ENCODE assay signal across 24 cellular contexts in the genomic region with DNA sequence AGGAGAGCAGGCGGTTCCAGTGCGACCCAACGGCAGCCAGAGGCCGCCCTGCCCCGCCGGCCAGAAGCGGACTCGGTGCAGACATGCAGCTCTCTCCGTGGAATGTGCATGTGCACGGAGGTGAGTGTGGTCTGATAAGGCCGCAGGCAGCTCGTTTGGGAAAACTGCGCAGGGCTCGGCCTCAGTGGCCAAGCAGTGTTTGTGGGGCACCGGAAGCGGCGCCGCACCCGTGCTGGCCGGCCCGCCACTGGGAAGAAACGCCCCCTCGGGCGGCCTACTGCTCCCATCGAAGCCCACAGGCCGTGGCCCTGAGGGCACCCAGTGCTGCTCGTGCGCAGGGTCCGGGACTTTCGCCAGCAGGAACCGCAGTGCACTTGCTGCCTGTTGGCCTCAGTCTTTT. TPM values are rescaled to one million over a fixed set of nuclear protein-coding genes. Genes with fewer than 3 reads are reported as not detected.
DNase-seq lines count a peak whose midpoint lies in the region; ATAC-seq and TF ChIP-seq lines count a peak whose summit lies in the region.
"Had no signal": no experiment of that assay in that cellular context is flagged by ENCODE, and none has a peak within 500 bp of the region (broad histone marks: within the 10 kb centered on the region; RNA-seq: fewer than 3 reads in every experiment).

No MANE protein-coding gene starts in this region.

- no peak overlapping the region for H2AK5ac ChIP-seq in neuronal stem cell (ENCODE audit: low read depth, low read length)

- no CpG with 5 or more reads among the region's 31 CpGs for WGBS in neuronal stem cell (ENCODE audit: extremely low coverage in 2 of 2, insufficient read length in 2 of 2, insufficient replicate concordance in 1 of 2), 2 donors

- no peak overlapping the region for H3K4me2 ChIP-seq in neuronal stem cell (ENCODE audit: insufficient read depth, low read length, poor library complexity, severe bottlenecking)
- H3K4me2 ChIP-seq: A549; BLaER1 treated with 17β-estradiol and CSF1 and Interleukin-3, amounts not matched to agents 10 nM and 100 nM had no signal

- H3K9me3 ChIP-seq in left ventricle myocardium inferior (replicated peaks) (no peaks in the 10 kb centered on the region), neuronal stem cell (replicated peaks in 1 of 2; ENCODE audit: control insufficient read depth in 2 of 2, insufficient read depth in 1 of 2, low read depth in 1 of 2, low read length in 2 of 2) (peaks cover 0 to 9% of the 10 kb centered on the region in 2 donors), Caco-2 (no peaks in the 10 kb centered on the region)
- H3K9me3 ChIP-seq: A549; BE2C; BLaER1 treated with 17β-estradiol and CSF1 and Interleukin-3, amounts not matched to agents 10 nM and 100 nM had no signal

- peak overlapping the region; percentile 17 for H4K8ac ChIP-seq in neuronal stem cell (ENCODE audit: low read depth, low read length)

- peaks cover 33% of the 10 kb centered on the region for H3K36me3 ChIP-seq in left ventricle myocardium inferior
- no peaks in the 10 kb centered on the region; the same call in 1 of the 2 replicates for H3K36me3 ChIP-seq in H7 (replicated peaks; ENCODE audit: control insufficient read depth, insufficient read depth, low read length)
- peaks cover 31 to 38% of the 10 kb centered on the region in 2 donors for H3K36me3 ChIP-seq in neuronal stem cell (replicated peaks in 1 of 2; ENCODE audit: control insufficient read depth in 2 of 2, insufficient read depth in 2 of 2, low read length in 2 of 2)
- no peaks in the 10 kb centered on the region for H3K36me3 ChIP-seq in Caco-2 (ENCODE audit: control insufficient read depth, insufficient read depth, low read length)
- H3K36me3 ChIP-seq: BE2C had no signal

- no peak overlapping the region for H3K23ac ChIP-seq in neuronal stem cell (ENCODE audit: low read depth, low read length, poor library complexity)

- no peak overlapping the region for H2BK120ac ChIP-seq in neuronal stem cell (ENCODE audit: low read depth, low read length)

- no peak overlapping the region for H2BK5ac ChIP-seq in neuronal stem cell (ENCODE audit: low read length)

- no peak overlapping the region for H3K4ac ChIP-seq in neuronal stem cell (ENCODE audit: low read length)

- no TSS peak for BruUV-seq in Caco-2 (replicated peaks; lab: Mats Ljungman, UMichigan)

- H3K4me3 Mint-ChIP-seq in WTC11 (no peak overlapping the region), Caco-2 (ENCODE audit: unreplicated experiment) (no peak overlapping the region)
- H3K4me3 Mint-ChIP-seq: CD14-positive monocyte; CD4-positive, alpha-beta T cell; CD8-positive, alpha-beta memory T cell; H9 had no signal

- H3K4me1 ChIP-seq in left ventricle myocardium inferior (no peaks in the 10 kb centered on the region), neuronal stem cell (ENCODE audit: control insufficient read depth in 2 of 2, insufficient read depth in 1 of 2, low read depth in 1 of 2, low read length in 2 of 2) (peaks cover 0 to 3% of the 10 kb centered on the region in 2 donors), Caco-2 (no peaks in the 10 kb centered on the region)
- H3K4me1 ChIP-seq: A549, BE2C had no signal

- H3K4me1 Mint-ChIP-seq in WTC11 (peaks cover 8% of the 10 kb centered on the region), Caco-2 (ENCODE audit: low read depth, unreplicated experiment) (no peaks in the 10 kb centered on the region)
- H3K4me1 Mint-ChIP-seq: CD14-positive monocyte; CD8-positive, alpha-beta memory T cell had no signal

- H3K14ac ChIP-seq in neuronal stem cell (ENCODE audit: low read length) = peak overlapping the region; percentile 38

- no peak overlapping the region for H3K18ac ChIP-seq in neuronal stem cell (ENCODE audit: low read length)

- H3K79me1 ChIP-seq in neuronal stem cell (ENCODE audit: low read depth, low read length) = peaks cover 2% of the 10 kb centered on the region

- intact Hi-C loops in cardiac septum (cut with DNase I) = no loop called here
- intact Hi-C loops in left ventricle myocardium inferior (cut with micrococcal nuclease) = no loop called here
- intact Hi-C loops in Caco-2 (cut with micrococcal nuclease; ENCODE audit: unreplicated experiment) = no loop called here

- no peak overlapping the region for H3K9ac ChIP-seq in neuronal stem cell (ENCODE audit: low read depth, low read length, poor library complexity)
- H3K9ac ChIP-seq: BLaER1 treated with 17β-estradiol and CSF1 and Interleukin-3, amounts not matched to agents 10 nM and 100 nM; GM23248 had no signal

- H3K27me3 Mint-ChIP-seq in WTC11 (ENCODE audit: low read depth) (no peaks in the 10 kb centered on the region), Caco-2 (ENCODE audit: insufficient read depth, unreplicated experiment) (no peaks in the 10 kb centered on the region)
- H3K27me3 Mint-ChIP-seq: CD4-positive, alpha-beta T cell; CD8-positive, alpha-beta memory T cell had no signal

- no peaks in the 10 kb centered on the region for H3K9me3 Mint-ChIP-seq in WTC11
- H3K9me3 Mint-ChIP-seq in Caco-2 (ENCODE audit: unreplicated experiment) = no peaks in the 10 kb centered on the region
- H3K9me3 Mint-ChIP-seq: CD4-positive, alpha-beta T cell; CD8-positive, alpha-beta memory T cell; H9 had no signal

- no peak overlapping the region for H2AFZ ChIP-seq in neuronal stem cell (ENCODE audit: low read length)
- H2AFZ ChIP-seq: GM23248 had no signal

- peaks cover 23% of the 10 kb centered on the region for H3K36me3 Mint-ChIP-seq in WTC11
- no peaks in the 10 kb centered on the region for H3K36me3 Mint-ChIP-seq in Caco-2 (ENCODE audit: insufficient read depth, unreplicated experiment)

- ATAC-seq in WTC11 (no peak), GM18517 (IDR thresholded peaks at IDR 0.05; ENCODE audit: unreplicated experiment) (no peak)
- ATAC-seq: A549, HCT116 had no signal

- H2BK12ac ChIP-seq in neuronal stem cell (ENCODE audit: low read length) = no peak overlapping the region

- no peak for TF ChIP-seq CTCF in left ventricle myocardium inferior (IDR thresholded peaks at IDR 0.05; ENCODE audit: borderline replicate concordance)
- no peak for TF ChIP-seq CTCF in WTC11 (IDR thresholded peaks at IDR 0.05)
- TF ChIP-seq CTCF in Caco-2 (IDR thresholded peaks at IDR 0.05; ENCODE audit: insufficient read depth in 1 of 2, low read depth in 1 of 2, low read length in 1 of 2, severe bottlenecking in 1 of 2, unreplicated experiment in 1 of 2) = no peak

- no peak overlapping the region for H4K91ac ChIP-seq in neuronal stem cell (ENCODE audit: low read depth, low read length, poor library complexity)

- H3K4me3 ChIP-seq in left ventricle myocardium inferior = no peak overlapping the region
- H3K4me3 ChIP-seq in H7 (ENCODE audit: insufficient read depth, low read depth, low read length) = no peak overlapping the region
- H3K4me3 ChIP-seq in neuronal stem cell (ENCODE audit: low read length in 2 of 2) = no peak overlapping the region
- H3K4me3 ChIP-seq in Caco-2 (ENCODE audit: low read depth, low read length) = no peak overlapping the region
- H3K4me3 ChIP-seq: A549; BLaER1 treated with 17β-estradiol and CSF1 and Interleukin-3, amounts not matched to agents 10 nM and 100 nM; GM23248 had no signal

- H3K27ac Mint-ChIP-seq in WTC11 = peak overlapping the region; percentile 55
- H3K27ac Mint-ChIP-seq in Caco-2 (ENCODE audit: unreplicated experiment) = no peak overlapping the region
- H3K27ac Mint-ChIP-seq: CD4-positive, alpha-beta T cell; CD8-positive, alpha-beta memory T cell; H9 had no signal

- no peak overlapping the region for H2BK15ac ChIP-seq in neuronal stem cell (ENCODE audit: low read length)

- POLR2A ChIA-PET in WTC11 (lab: Charles Lee) (no interaction called here), Caco-2 (lab: Charles Lee) (no interaction called here)

- H3K27me3 ChIP-seq in left ventricle myocardium inferior (ENCODE audit: low read depth) (no peaks in the 10 kb centered on the region), H7 (ENCODE audit: control insufficient read depth, insufficient read depth, low read length) (no peaks in the 10 kb centered on the region), neuronal stem cell (ENCODE audit: control insufficient read depth in 3 of 3, insufficient read depth in 3 of 3, low read depth in 1 of 3, low read length in 3 of 3) (peaks cover 0 to 2% (median 0%) of the 10 kb centered on the region in 3 experiments), Caco-2 (replicated peaks; ENCODE audit: control insufficient read depth, insufficient read depth, low read length) (no peaks in the 10 kb centered on the region)
- H3K27me3 ChIP-seq: BE2C; BLaER1 treated with 17β-estradiol and CSF1 and Interleukin-3, amounts not matched to agents 10 nM and 100 nM had no signal

- DNase-seq in cardiac septum (ENCODE audit: low spot score) (peak; percentile 71), left ventricle myocardium inferior (no peak), H7 (peak; percentile 49), WTC11 (ENCODE audit: low spot score) (no peak), neuronal stem cell (ENCODE audit: low spot score) (no peak), Caco-2 (no peak), NCI-H2029 (lab: John Stamatoyannopoulos, UW) (no peak)
- DNase-seq: 8988T; ACHN; AML-193; BE2C; Calu3; CD4-positive, alpha-beta T cell; CD8-positive, alpha-beta memory T cell; DMS53; DMS79 treated with DMSO at 0.1 percent for 48 hours; GF-D8; GM23248; H9 had no signal

- CTCF ChIA-PET in WTC11 (lab: Charles Lee) (no interaction called here), Caco-2 (lab: Charles Lee) (no interaction called here)

- H3K27ac ChIP-seq in left ventricle myocardium inferior (replicated peaks) (no peak overlapping the region), neuronal stem cell (replicated peaks; ENCODE audit: low read length) (no peak overlapping the region)
- H3K27ac ChIP-seq: A549; BLaER1 treated with 17β-estradiol and CSF1 and Interleukin-3, amounts not matched to agents 10 nM and 100 nM; GM23248 had no signal

TF ChIP-seq in WTC11, 78 proteins besides CTCF, POLR2A, EP300 and RAD21 (continues in another document):
- TF ChIP-seq PRRX2 (CRISPR knock-in tag; IDR thresholded peaks at IDR 0.05) (no peak), EMX1 (CRISPR knock-in tag; IDR thresholded peaks at IDR 0.05) (no peak), CREB1 (CRISPR knock-in tag; IDR thresholded peaks at IDR 0.05) (no peak)

RNA-seq across cellular contexts. Expression of gene PRELID3A, which starts 25.2 kb away (rescaled TPM):
- total RNA-seq in cardiac septum = 2.9 TPM
- total RNA-seq in left ventricle myocardium inferior = 1.2 TPM
- total RNA-seq in H7 (2014; rRNA removed; shearing (Covaris generic)) = 5.4 and 7.8 TPM in 2 replicates
- total RNA-seq in WTC11 (2021) = 10.4 to 13.0 TPM (median 10.5 TPM) in 3 replicates
- 7.4 TPM for polyA plus RNA-seq in neuronal stem cell (2013, experiment 1 of 2)
- 8.5 TPM for polyA plus RNA-seq in neuronal stem cell (2013, experiment 2 of 2)
- 6.4 and 7.0 TPM in 2 replicates for total RNA-seq in Caco-2 (2022)
- polyA plus RNA-seq: CD14-positive monocyte; CD8-positive, alpha-beta memory T cell had no signal

RNA-seq across cellular contexts. Expression of gene AFG3L2, which starts 55.9 kb away (rescaled TPM):
- total RNA-seq in cardiac septum (110 TPM), left ventricle myocardium inferior (136 TPM), WTC11 (2021) (73.9 to 109 TPM (median 76.0 TPM) in 3 replicates), Caco-2 (2022) (69.8 and 72.0 TPM in 2 replicates)
- 108 and 132 TPM in 2 replicates for total RNA-seq in H7 (2014; rRNA removed; shearing (Covaris generic))
- 21.0 TPM for polyA plus RNA-seq in neuronal stem cell (2013, experiment 1 of 2)
- 20.1 TPM for polyA plus RNA-seq in neuronal stem cell (2013, experiment 2 of 2)

Comparison
In these comparisons a context has a peak if more than half of its experiments do, and no peak if none do; other contexts are left out.
1. DNase-seq: peak in cardiac septum (single experiment) and H7 (single experiment); none in left ventricle myocardium inferior (single experiment), WTC11 (single experiment), neuronal stem cell (single experiment), Caco-2 (0 of 2) and NCI-H2029 (single experiment).